In the genomic region with DNA sequence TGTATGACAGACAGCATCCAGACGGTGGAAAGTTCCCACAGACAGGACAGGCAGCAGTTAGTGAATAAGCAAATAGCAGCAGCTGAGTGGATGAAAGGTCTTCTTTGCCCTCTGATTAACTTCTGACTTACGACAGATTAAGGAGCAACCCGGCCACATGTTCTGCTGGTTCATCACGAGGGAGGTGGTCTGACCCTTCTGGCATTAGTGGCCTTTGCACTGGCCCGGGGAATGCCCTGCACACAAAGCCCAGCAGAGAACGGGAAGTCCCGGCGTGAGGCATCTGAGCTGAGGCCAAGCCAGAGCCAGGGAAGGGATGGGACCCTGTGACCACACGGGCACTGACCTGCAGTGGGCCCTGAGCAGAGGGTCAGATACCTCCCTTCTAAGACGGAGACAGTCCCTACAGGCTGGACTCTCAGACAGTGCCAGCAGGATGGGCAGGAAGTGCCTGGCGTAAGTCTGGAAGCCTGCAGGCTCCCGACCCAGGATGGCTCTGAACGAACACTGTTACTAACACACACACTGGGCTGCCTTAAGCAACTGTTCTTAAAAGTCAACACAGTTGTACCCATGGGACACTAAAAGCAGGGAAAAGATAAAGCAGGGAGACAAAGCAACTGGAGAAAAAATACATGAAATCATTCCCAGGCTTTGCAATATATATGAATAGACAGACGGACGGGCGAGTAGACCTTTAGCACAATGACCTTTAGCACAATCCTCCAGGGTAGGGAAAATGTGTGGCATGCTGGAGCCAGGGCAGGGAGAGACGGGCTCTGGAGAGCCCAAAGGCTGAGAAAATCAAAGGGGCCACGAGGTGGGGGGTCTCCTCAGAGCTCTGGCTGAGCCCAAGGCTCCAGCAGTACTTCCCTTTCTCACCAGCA, we compare ENCODE assay signal across 1 cellular context.
TF ChIP-seq lines count a peak whose summit lies in the region.

No MANE protein-coding gene starts in this region.

TF ChIP-seq in HepG2, 621 proteins besides CTCF, POLR2A, EP300 and RAD21 (continues in another document):
- 0 out of 2 replicates have a peak, but pooled peaks have one; percentile 19 for TF ChIP-seq REPIN1 (CRISPR knock-in tag; IDR thresholded peaks at IDR 0.05; ENCODE audit: borderline replicate concordance, low read depth)
- TF ChIP-seq, protein P1, sequence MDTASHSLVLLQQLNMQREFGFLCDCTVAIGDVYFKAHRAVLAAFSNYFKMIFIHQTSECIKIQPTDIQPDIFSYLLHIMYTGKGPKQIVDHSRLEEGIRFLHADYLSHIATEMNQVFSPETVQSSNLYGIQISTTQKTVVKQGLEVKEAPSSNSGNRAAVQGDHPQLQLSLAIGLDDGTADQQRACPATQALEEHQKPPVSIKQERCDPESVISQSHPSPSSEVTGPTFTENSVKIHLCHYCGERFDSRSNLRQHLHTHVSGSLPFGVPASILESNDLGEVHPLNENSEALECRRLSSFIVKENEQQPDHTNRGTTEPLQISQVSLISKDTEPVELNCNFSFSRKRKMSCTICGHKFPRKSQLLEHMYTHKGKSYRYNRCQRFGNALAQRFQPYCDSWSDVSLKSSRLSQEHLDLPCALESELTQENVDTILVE (CRISPR knock-in tag; IDR thresholded peaks at IDR 0.05): no peak
- TF ChIP-seq, protein P2, sequence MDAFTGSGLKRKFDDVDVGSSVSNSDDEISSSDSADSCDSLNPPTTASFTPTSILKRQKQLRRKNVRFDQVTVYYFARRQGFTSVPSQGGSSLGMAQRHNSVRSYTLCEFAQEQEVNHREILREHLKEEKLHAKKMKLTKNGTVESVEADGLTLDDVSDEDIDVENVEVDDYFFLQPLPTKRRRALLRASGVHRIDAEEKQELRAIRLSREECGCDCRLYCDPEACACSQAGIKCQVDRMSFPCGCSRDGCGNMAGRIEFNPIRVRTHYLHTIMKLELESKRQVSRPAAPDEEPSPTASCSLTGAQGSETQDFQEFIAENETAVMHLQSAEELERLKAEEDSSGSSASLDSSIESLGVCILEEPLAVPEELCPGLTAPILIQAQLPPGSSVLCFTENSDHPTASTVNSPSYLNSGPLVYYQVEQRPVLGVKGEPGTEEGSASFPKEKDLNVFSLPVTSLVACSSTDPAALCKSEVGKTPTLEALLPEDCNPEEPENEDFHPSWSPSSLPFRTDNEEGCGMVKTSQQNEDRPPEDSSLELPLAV (CRISPR knock-in tag; conservative IDR thresholded peaks at IDR 0.05; ENCODE audit: low read depth): no peak
- TF ChIP-seq SAP130 (CRISPR knock-in tag; IDR thresholded peaks at IDR 0.05; ENCODE audit: low read depth): peak; percentile 77
- TF ChIP-seq CENPX (CRISPR knock-in tag; IDR thresholded peaks at IDR 0.05): no peak
- TF ChIP-seq ZNF777 (CRISPR knock-in tag; IDR thresholded peaks at IDR 0.05): 0 out of 2 replicates have a peak, but pooled peaks have one; percentile 44
- TF ChIP-seq MYNN (CRISPR knock-in tag; IDR thresholded peaks at IDR 0.05; ENCODE audit: low read depth): no peak
- TF ChIP-seq, protein P3, sequence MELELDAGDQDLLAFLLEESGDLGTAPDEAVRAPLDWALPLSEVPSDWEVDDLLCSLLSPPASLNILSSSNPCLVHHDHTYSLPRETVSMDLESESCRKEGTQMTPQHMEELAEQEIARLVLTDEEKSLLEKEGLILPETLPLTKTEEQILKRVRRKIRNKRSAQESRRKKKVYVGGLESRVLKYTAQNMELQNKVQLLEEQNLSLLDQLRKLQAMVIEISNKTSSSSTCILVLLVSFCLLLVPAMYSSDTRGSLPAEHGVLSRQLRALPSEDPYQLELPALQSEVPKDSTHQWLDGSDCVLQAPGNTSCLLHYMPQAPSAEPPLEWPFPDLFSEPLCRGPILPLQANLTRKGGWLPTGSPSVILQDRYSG (CRISPR knock-in tag; IDR thresholded peaks at IDR 0.05): no peak
- no peak for TF ChIP-seq RAD51 (IDR thresholded peaks at IDR 0.05; ENCODE audit: borderline replicate concordance)
- TF ChIP-seq ZNF670 (CRISPR knock-in tag; IDR thresholded peaks at IDR 0.05; ENCODE audit: borderline replicate concordance): 0 out of 2 replicates have a peak, but pooled peaks have one; percentile 34
- no peak for TF ChIP-seq SIX4 (CRISPR knock-in tag; IDR thresholded peaks at IDR 0.05)
- 0 out of 2 replicates have a peak, but pooled peaks have one; percentile 46 for TF ChIP-seq ZNF773 (CRISPR knock-in tag; IDR thresholded peaks at IDR 0.05; ENCODE audit: borderline replicate concordance)
- TF ChIP-seq ZNF264 (CRISPR knock-in tag; IDR thresholded peaks at IDR 0.05): peak; percentile 94
- no peak for TF ChIP-seq ZBTB42 (CRISPR knock-in tag; IDR thresholded peaks at IDR 0.05)
- no peak for TF ChIP-seq ZNF24 (IDR thresholded peaks at IDR 0.05)
- TF ChIP-seq, protein P4, sequence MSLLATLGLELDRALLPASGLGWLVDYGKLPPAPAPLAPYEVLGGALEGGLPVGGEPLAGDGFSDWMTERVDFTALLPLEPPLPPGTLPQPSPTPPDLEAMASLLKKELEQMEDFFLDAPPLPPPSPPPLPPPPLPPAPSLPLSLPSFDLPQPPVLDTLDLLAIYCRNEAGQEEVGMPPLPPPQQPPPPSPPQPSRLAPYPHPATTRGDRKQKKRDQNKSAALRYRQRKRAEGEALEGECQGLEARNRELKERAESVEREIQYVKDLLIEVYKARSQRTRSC (CRISPR knock-in tag; IDR thresholded peaks at IDR 0.05; ENCODE audit: low read depth): no peak
- peak; percentile 55; the same call in 1 of the 2 replicates for TF ChIP-seq ARNT2 (CRISPR knock-in tag; IDR thresholded peaks at IDR 0.05; ENCODE audit: low read depth)
- TF ChIP-seq GLI4 (CRISPR knock-in tag; IDR thresholded peaks at IDR 0.05; ENCODE audit: borderline replicate concordance): no peak
- TF ChIP-seq, protein P5, sequence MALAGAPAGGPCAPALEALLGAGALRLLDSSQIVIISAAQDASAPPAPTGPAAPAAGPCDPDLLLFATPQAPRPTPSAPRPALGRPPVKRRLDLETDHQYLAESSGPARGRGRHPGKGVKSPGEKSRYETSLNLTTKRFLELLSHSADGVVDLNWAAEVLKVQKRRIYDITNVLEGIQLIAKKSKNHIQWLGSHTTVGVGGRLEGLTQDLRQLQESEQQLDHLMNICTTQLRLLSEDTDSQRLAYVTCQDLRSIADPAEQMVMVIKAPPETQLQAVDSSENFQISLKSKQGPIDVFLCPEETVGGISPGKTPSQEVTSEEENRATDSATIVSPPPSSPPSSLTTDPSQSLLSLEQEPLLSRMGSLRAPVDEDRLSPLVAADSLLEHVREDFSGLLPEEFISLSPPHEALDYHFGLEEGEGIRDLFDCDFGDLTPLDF (CRISPR knock-in tag; IDR thresholded peaks at IDR 0.05): no peak
- no peak for TF ChIP-seq MBD4 (IDR thresholded peaks at IDR 0.05; ENCODE audit: borderline replicate concordance, low read length)
- TF ChIP-seq, protein P6, sequence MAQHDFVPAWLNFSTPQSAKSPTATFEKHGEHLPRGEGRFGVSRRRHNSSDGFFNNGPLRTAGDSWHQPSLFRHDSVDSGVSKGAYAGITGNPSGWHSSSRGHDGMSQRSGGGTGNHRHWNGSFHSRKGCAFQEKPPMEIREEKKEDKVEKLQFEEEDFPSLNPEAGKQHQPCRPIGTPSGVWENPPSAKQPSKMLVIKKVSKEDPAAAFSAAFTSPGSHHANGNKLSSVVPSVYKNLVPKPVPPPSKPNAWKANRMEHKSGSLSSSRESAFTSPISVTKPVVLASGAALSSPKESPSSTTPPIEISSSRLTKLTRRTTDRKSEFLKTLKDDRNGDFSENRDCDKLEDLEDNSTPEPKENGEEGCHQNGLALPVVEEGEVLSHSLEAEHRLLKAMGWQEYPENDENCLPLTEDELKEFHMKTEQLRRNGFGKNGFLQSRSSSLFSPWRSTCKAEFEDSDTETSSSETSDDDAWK (CRISPR knock-in tag; IDR thresholded peaks at IDR 0.05): no peak
- peak; percentile 40 for TF ChIP-seq KAT8 (CRISPR knock-in tag; IDR thresholded peaks at IDR 0.05)
- peak; percentile 39 for TF ChIP-seq HNRNPLL (IDR thresholded peaks at IDR 0.05; ENCODE audit: low read depth, low read length, poor library complexity, severe bottlenecking)
- peak; percentile 64; the same call in 1 of the 2 replicates for TF ChIP-seq SPEN (CRISPR knock-in tag; IDR thresholded peaks at IDR 0.05; ENCODE audit: low read depth)
- no peak; the same call in 1 of the 2 replicates for TF ChIP-seq PHF21A (CRISPR knock-in tag; IDR thresholded peaks at IDR 0.05)
- no peak for TF ChIP-seq DNMT1 (CRISPR knock-in tag; IDR thresholded peaks at IDR 0.05)
- peak; percentile 78 for TF ChIP-seq NR2C2 (CRISPR knock-in tag; IDR thresholded peaks at IDR 0.05; ENCODE audit: borderline replicate concordance)
- TF ChIP-seq, protein P7, sequence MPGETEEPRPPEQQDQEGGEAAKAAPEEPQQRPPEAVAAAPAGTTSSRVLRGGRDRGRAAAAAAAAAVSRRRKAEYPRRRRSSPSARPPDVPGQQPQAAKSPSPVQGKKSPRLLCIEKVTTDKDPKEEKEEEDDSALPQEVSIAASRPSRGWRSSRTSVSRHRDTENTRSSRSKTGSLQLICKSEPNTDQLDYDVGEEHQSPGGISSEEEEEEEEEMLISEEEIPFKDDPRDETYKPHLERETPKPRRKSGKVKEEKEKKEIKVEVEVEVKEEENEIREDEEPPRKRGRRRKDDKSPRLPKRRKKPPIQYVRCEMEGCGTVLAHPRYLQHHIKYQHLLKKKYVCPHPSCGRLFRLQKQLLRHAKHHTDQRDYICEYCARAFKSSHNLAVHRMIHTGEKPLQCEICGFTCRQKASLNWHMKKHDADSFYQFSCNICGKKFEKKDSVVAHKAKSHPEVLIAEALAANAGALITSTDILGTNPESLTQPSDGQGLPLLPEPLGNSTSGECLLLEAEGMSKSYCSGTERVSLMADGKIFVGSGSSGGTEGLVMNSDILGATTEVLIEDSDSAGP (CRISPR knock-in tag; IDR thresholded peaks at IDR 0.05; ENCODE audit: borderline replicate concordance): peak; percentile 76
- 0 out of 2 replicates have a peak, but pooled peaks have one; percentile 54 for TF ChIP-seq GTF3A (CRISPR knock-in tag; conservative IDR thresholded peaks at IDR 0.05)
- TF ChIP-seq, protein P8, sequence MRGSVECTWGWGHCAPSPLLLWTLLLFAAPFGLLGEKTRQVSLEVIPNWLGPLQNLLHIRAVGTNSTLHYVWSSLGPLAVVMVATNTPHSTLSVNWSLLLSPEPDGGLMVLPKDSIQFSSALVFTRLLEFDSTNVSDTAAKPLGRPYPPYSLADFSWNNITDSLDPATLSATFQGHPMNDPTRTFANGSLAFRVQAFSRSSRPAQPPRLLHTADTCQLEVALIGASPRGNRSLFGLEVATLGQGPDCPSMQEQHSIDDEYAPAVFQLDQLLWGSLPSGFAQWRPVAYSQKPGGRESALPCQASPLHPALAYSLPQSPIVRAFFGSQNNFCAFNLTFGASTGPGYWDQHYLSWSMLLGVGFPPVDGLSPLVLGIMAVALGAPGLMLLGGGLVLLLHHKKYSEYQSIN (CRISPR knock-in tag; IDR thresholded peaks at IDR 0.05; ENCODE audit: borderline replicate concordance): no peak
- TF ChIP-seq, protein P9, sequence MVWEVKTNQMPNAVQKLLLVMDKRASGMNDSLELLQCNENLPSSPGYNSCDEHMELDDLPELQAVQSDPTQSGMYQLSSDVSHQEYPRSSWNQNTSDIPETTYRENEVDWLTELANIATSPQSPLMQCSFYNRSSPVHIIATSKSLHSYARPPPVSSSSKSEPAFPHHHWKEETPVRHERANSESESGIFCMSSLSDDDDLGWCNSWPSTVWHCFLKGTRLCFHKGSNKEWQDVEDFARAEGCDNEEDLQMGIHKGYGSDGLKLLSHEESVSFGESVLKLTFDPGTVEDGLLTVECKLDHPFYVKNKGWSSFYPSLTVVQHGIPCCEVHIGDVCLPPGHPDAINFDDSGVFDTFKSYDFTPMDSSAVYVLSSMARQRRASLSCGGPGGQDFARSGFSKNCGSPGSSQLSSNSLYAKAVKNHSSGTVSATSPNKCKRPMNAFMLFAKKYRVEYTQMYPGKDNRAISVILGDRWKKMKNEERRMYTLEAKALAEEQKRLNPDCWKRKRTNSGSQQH (CRISPR knock-in tag; IDR thresholded peaks at IDR 0.05; ENCODE audit: low read depth): no peak
- TF ChIP-seq CHCHD3 (CRISPR knock-in tag; IDR thresholded peaks at IDR 0.05): no peak
- peak; percentile 54; the same call in 1 of the 2 replicates for TF ChIP-seq BHLHE40 (IDR thresholded peaks at IDR 0.05; ENCODE audit: low read length)
- TF ChIP-seq ZKSCAN5 (CRISPR knock-in tag; IDR thresholded peaks at IDR 0.05): no peak
- TF ChIP-seq, protein P10, sequence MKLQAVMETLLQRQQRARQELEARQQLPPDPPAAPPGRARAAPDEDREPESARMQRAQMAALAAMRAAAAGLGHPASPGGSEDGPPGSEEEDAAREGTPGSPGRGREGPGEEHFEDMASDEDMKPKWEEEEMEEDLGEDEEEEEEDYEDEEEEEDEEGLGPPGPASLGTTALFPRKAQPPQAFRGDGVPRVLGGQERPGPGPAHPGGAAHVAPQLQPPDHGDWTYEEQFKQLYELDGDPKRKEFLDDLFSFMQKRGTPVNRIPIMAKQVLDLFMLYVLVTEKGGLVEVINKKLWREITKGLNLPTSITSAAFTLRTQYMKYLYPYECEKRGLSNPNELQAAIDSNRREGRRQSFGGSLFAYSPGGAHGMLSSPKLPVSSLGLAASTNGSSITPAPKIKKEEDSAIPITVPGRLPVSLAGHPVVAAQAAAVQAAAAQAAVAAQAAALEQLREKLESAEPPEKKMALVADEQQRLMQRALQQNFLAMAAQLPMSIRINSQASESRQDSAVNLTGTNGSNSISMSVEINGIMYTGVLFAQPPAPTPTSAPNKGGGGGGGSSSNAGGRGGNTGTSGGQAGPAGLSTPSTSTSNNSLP (IDR thresholded peaks at IDR 0.05; ENCODE audit: low read depth, low read length): peak; percentile 70; the same call in 1 of the 2 replicates
- TF ChIP-seq, protein P11, sequence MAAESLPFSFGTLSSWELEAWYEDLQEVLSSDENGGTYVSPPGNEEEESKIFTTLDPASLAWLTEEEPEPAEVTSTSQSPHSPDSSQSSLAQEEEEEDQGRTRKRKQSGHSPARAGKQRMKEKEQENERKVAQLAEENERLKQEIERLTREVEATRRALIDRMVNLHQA (CRISPR knock-in tag; IDR thresholded peaks at IDR 0.05): no peak
- TF ChIP-seq ZNF10 (CRISPR knock-in tag; IDR thresholded peaks at IDR 0.05; ENCODE audit: borderline replicate concordance, low read depth): no peak
- TF ChIP-seq PHF20 (CRISPR knock-in tag; IDR thresholded peaks at IDR 0.05): peak; percentile 21; the same call in 1 of the 2 replicates
- peak in 1 of 2 experiments; percentile 46; a peak in 1 of 4 replicates for TF ChIP-seq KLF16 (CRISPR knock-in tag; IDR thresholded peaks at IDR 0.05)
- no peak for TF ChIP-seq ZFP37 (CRISPR knock-in tag; IDR thresholded peaks at IDR 0.05; ENCODE audit: borderline replicate concordance)
- TF ChIP-seq, protein P12, sequence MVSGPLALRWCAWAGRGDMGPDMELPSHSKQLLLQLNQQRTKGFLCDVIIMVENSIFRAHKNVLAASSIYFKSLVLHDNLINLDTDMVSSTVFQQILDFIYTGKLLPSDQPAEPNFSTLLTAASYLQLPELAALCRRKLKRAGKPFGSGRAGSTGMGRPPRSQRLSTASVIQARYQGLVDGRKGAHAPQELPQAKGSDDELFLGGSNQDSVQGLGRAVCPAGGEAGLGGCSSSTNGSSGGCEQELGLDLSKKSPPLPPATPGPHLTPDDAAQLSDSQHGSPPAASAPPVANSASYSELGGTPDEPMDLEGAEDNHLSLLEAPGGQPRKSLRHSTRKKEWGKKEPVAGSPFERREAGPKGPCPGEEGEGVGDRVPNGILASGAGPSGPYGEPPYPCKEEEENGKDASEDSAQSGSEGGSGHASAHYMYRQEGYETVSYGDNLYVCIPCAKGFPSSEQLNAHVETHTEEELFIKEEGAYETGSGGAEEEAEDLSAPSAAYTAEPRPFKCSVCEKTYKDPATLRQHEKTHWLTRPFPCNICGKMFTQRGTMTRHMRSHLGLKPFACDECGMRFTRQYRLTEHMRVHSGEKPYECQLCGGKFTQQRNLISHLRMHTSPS (CRISPR knock-in tag; IDR thresholded peaks at IDR 0.05; ENCODE audit: low read depth): peak; percentile 81
- no peak for TF ChIP-seq KDM6A (CRISPR knock-in tag; IDR thresholded peaks at IDR 0.05; ENCODE audit: low read depth)
